Comparison of ENCODE assay signal across 23 cellular contexts in the genomic region with DNA sequence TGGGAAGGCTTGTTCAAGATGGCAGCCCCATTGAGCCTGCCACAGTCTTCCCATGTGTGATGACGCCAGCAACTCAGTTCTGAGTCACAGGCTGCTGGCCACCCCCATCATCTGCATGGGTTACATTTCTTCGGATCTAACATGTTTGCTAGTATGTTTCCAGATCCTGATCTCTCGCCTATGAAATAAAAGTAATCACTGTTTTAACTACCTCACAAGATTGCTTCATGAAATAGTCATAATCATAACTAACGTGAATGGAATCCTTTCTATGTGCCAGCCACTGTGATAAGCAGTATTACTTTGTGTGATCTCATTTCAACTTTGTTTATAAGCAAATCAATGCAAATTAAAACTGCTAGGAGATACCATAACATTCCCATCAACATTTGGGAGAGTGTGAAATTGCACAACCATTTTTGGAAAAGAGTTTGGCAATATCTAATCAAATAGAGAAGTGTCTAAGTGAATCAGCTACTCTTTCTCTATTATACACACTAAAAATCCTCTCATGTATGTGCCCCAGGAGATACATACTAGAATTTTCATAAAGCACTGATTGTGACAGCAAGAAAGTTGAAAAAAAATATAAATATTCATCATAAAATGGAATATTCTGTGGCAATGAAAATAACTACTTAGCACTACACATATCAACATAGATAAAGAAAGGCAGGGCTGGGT.
DNase-seq lines count a peak whose midpoint lies in the region; ATAC-seq and TF ChIP-seq lines count a peak whose summit lies in the region.
"Had no signal": no experiment of that assay in that cellular context is flagged by ENCODE, and none has a peak within 500 bp of the region (broad histone marks: within the 10 kb centered on the region; RNA-seq: fewer than 3 reads in every experiment).

No MANE protein-coding gene starts in this region.

- intact Hi-C loops in left cardiac atrium (cut with DNase I), result no loop called here
- intact Hi-C loops in left ventricle myocardium inferior (cut with micrococcal nuclease), result no loop called here
- intact Hi-C loops in left lung (cut with DNase I), result no loop called here
- intact Hi-C loops in CD14-positive monocyte (cut with micrococcal nuclease), result no loop called here

- peak; percentile 12 to 91 for ATAC-seq in left cardiac atrium
- ATAC-seq in RWPE2 (ENCODE audit: low read depth), result peak; percentile 44; the same call in 2 of the 3 replicates
- no peak for ATAC-seq in left lobe of liver
- no peak for ATAC-seq in left lung
- no peak for ATAC-seq in GM19467 (IDR thresholded peaks at IDR 0.05; ENCODE audit: unreplicated experiment)
- ATAC-seq: K562 had no signal

- no peaks in the 10 kb centered on the region for H3K27me3 ChIP-seq in left ventricle myocardium inferior (ENCODE audit: low read depth)
- no peaks in the 10 kb centered on the region for H3K27me3 ChIP-seq in RWPE2 (ENCODE audit: insufficient read depth, poor library complexity, severe bottlenecking)
- H3K27me3 ChIP-seq in left lung, result no peaks in the 10 kb centered on the region
- H3K27me3 ChIP-seq: heart right ventricle, upper lobe of left lung had no signal

- no peaks in the 10 kb centered on the region for H3K4me1 ChIP-seq in left ventricle myocardium inferior
- H3K4me1 ChIP-seq in RWPE2 (ENCODE audit: insufficient read depth, poor library complexity, severe bottlenecking), result no peaks in the 10 kb centered on the region
- peaks cover 0 to 4% of the 10 kb centered on the region in 2 donors for H3K4me1 ChIP-seq in left lung

- no peaks in the 10 kb centered on the region for H3K36me3 Mint-ChIP-seq in CD14-positive monocyte

- peaks cover 0 to 5% (median 0%) of the 10 kb centered on the region in 7 donors for H3K9me3 Mint-ChIP-seq in CD14-positive monocyte
- H3K9me3 Mint-ChIP-seq: activated CD4-positive, alpha-beta T cell treated with anti-CD3 and anti-CD28 coated beads, Interleukin-2, amount 10 ng/mL, durations not matched to agents 7 days and 5 days; T-helper 1 cell treated with Interleukin-12 subunit alpha and Interleukin-12 subunit beta and Interleukin-4 antibody, amounts not matched to agents 30 μg/mL and 1 μg/mL, for 36 hours had no signal

- no peak overlapping the region for H3K4me3 ChIP-seq in left ventricle myocardium inferior
- H3K4me3 ChIP-seq in RWPE2 (ENCODE audit: severe bottlenecking), result no peak overlapping the region
- no peak overlapping the region for H3K4me3 ChIP-seq in fibroblast of pulmonary artery (replicated peaks; ENCODE audit: low read depth, low read length)
- no peak overlapping the region for H3K4me3 ChIP-seq in left lung
- H3K4me3 ChIP-seq: heart right ventricle, K562, upper lobe of left lung had no signal

- DNase-seq in left cardiac atrium, result no peak
- DNase-seq in left ventricle myocardium inferior, result no peak
- no peak for DNase-seq in RWPE2 (ENCODE audit: low spot score)
- peak; percentile 48 for DNase-seq in fibroblast of pulmonary artery (ENCODE audit: low read depth)
- DNase-seq in left lobe of liver (ENCODE audit: low spot score), result no peak
- DNase-seq in left lung, result no peak
- no peak for DNase-seq in CD14-positive monocyte (ENCODE audit: low spot score)
- DNase-seq: activated CD4-positive, alpha-beta T cell treated with anti-CD3 and anti-CD28 coated beads, Interleukin-2, amount 10 ng/mL, durations not matched to agents 7 days and 5 days; activated CD8-positive, alpha-beta memory T cell treated with anti-CD3 and anti-CD28 coated beads, Interleukin-2, amount 50 U/mL, for 4 hours; amniotic stem cell; C1 segment of cervical spinal cord; DMS153; heart right ventricle; MV-4-11; NCI-H1694; NCI-H2171 treated with DMSO at 0.1 percent for 48 hours; NCI-H69; stimulated activated CD4-positive, alpha-beta T cell treated with anti-CD3 and anti-CD28 coated beads, Interleukin-12 subunit alpha, Interleukin-12 subunit beta, amount 100 ng/mL, for 4 hours; upper lobe of left lung had no signal

- peaks cover 0 to 4% (median 4%) of the 10 kb centered on the region in 3 donors for H3K27me3 Mint-ChIP-seq in CD14-positive monocyte (ENCODE audit: low read depth in 3 of 3)
- H3K27me3 Mint-ChIP-seq: activated CD4-positive, alpha-beta T cell treated with anti-CD3 and anti-CD28 coated beads, Interleukin-2, amount 10 ng/mL, durations not matched to agents 7 days and 5 days had no signal

- H3K36me3 ChIP-seq in left ventricle myocardium inferior (no peaks in the 10 kb centered on the region), RWPE2 (ENCODE audit: low read depth) (no peaks in the 10 kb centered on the region), left lung (no peaks in the 10 kb centered on the region)
- H3K36me3 ChIP-seq: heart right ventricle, neutrophil, upper lobe of left lung had no signal

- H3K9me3 ChIP-seq in left ventricle myocardium inferior (replicated peaks), result no peaks in the 10 kb centered on the region
- no peaks in the 10 kb centered on the region for H3K9me3 ChIP-seq in RWPE2 (ENCODE audit: severe bottlenecking)
- H3K9me3 ChIP-seq in left lung, result no peaks in the 10 kb centered on the region
- H3K9me3 ChIP-seq: heart right ventricle, neutrophil, upper lobe of left lung had no signal

- H3K27ac ChIP-seq in left ventricle myocardium inferior (replicated peaks) (no peak overlapping the region), RWPE2 (ENCODE audit: poor library complexity, severe bottlenecking) (no peak overlapping the region), left lung (no peak overlapping the region)
- H3K27ac ChIP-seq: heart right ventricle, neutrophil had no signal

- TF ChIP-seq CTCF in left ventricle myocardium inferior (IDR thresholded peaks at IDR 0.05; ENCODE audit: borderline replicate concordance) (no peak), RWPE2 (IDR thresholded peaks at IDR 0.05; ENCODE audit: poor library complexity, severe bottlenecking) (no peak), fibroblast of pulmonary artery (IDR thresholded peaks at IDR 0.05; ENCODE audit: low read length, missing control alignments) (no peak), left lung (IDR thresholded peaks at IDR 0.05) (no peak), CD14-positive monocyte (IDR thresholded peaks at IDR 0.05) (no peak)

- no peaks in the 10 kb centered on the region for H3K4me1 Mint-ChIP-seq in CD14-positive monocyte
- H3K4me1 Mint-ChIP-seq: activated CD4-positive, alpha-beta T cell treated with anti-CD3 and anti-CD28 coated beads, Interleukin-2, amount 10 ng/mL, durations not matched to agents 7 days and 5 days had no signal

- H3K27ac Mint-ChIP-seq in CD14-positive monocyte, result no peak overlapping the region
- H3K27ac Mint-ChIP-seq: activated CD4-positive, alpha-beta T cell treated with anti-CD3 and anti-CD28 coated beads, Interleukin-2, amount 10 ng/mL, durations not matched to agents 7 days and 5 days; T-helper 1 cell treated with Interleukin-12 subunit alpha and Interleukin-12 subunit beta and Interleukin-4 antibody, amounts not matched to agents 30 μg/mL and 1 μg/mL, for 36 hours had no signal

- H3K4me3 Mint-ChIP-seq in CD14-positive monocyte, result no peak overlapping the region
- H3K4me3 Mint-ChIP-seq: activated CD4-positive, alpha-beta T cell treated with anti-CD3 and anti-CD28 coated beads, Interleukin-2, amount 10 ng/mL, durations not matched to agents 7 days and 5 days; T-helper 1 cell treated with Interleukin-12 subunit alpha and Interleukin-12 subunit beta and Interleukin-4 antibody, amounts not matched to agents 30 μg/mL and 1 μg/mL, for 36 hours had no signal

Comparison
In these comparisons a context has a peak if more than half of its experiments do, and no peak if none do; other contexts are left out.
1. ATAC-seq: peak in left cardiac atrium (2 of 2) and RWPE2 (single experiment); none in left lobe of liver (single experiment), left lung (single experiment) and GM19467 (single experiment).